Comparison of ENCODE assay signal across 8 cellular contexts in the genomic region with DNA sequence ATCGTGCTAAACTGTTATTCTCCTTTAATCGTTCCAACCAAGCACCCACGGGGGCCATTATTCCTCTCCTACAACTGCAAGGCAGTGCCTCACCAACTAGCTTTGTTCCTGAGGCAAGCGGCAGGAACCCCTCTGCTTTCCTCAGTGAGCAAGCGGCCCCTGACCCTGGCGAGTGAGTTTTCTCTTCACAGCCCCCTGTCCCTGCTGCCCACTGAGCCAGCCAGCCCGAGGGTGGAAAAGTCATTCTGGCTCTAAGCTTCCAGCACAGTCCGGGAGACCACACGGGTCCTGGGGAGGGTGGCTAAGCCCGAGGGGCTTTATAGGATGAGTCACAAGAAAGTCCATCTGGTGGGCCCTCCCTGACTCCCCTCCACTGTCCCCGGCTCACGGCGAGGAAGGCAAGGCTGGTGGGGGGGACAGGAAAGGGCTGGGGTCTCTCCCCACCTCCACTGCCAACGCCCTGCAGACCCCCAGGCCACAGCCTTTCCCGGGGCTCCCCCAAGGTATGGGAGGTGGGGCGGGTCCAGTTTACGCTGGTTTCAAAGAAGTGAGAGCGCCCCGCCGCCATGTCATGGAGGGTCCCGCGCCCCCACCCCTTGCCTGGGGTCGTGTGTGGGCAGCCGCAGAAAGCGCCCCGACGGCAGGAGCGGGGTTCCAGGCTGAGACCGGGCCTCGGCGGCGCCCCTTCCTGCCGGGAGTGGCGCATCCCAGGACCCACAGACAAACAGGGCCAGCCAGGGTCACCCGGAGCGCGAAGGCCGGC. TPM values are rescaled to one million over a fixed set of nuclear protein-coding genes. Genes with fewer than 3 reads are reported as not detected.
A peak's percentile ranks its signal among the peaks of the same experiment; 100 is the strongest.
DNase-seq lines count a peak whose midpoint lies in the region; ATAC-seq and TF ChIP-seq lines count a peak whose summit lies in the region.

No MANE protein-coding gene starts in this region.

- WGBS in psoas muscle, 3 donors = 1 to 3% (median 2%) methylated on average over 32 to 38 of the region's 38 CpGs

- ATAC-seq in psoas muscle (peak; percentile 1 to 17 (median 4)), left lobe of liver (no peak)

- H3K36me3 Mint-ChIP-seq in activated naive CD4-positive, alpha-beta T cell treated with anti-CD3 and anti-CD28 coated beads, Interleukin-2, amount 50 U/mL, for 24 hours = peaks cover 13% of the 10 kb centered on the region

- DNase-seq in activated naive CD4-positive, alpha-beta T cell (lab: John Stamatoyannopoulos, UW) = no peak
- DNase-seq in SJSA1 (ENCODE audit: low read depth in 1 of 2, low spot score in 2 of 2) (no peak), fibroblast of pulmonary artery (ENCODE audit: low read depth) (no peak), psoas muscle (peak in 1 of 2 donors; percentile 37), left lobe of liver (ENCODE audit: low spot score) (no peak), NCI-H1417 treated with DMSO at 0.1 percent for 48 hours (lab: John Stamatoyannopoulos, UW) (no peak), NCI-H1694 treated with DMSO at 0.1 percent for 48 hours (lab: John Stamatoyannopoulos, UW) (no peak)

- H3K9me3 ChIP-seq in SJSA1 (replicated peaks) (no peaks in the 10 kb centered on the region), psoas muscle (no peaks in the 10 kb centered on the region)

- H3K27me3 ChIP-seq in SJSA1 (replicated peaks) (no peaks in the 10 kb centered on the region), psoas muscle (ENCODE audit: insufficient read depth in 3 of 3, low read length in 2 of 3) (peaks cover 0 to 15% (median 0%) of the 10 kb centered on the region in 3 donors)

- H3K36me3 ChIP-seq in SJSA1 (peaks cover 30% of the 10 kb centered on the region), psoas muscle (ENCODE audit: insufficient read depth in 1 of 2, low read depth in 1 of 2) (peaks cover 0 to 34% of the 10 kb centered on the region in 2 donors)

- intact Hi-C loops in psoas muscle (cut with DNase I) = loop anchor here in 1 of 2 donors (10.0 kb wide), 1 partner anchor 144 kb away; no protein-coding TSS in a partner anchor

- H3K4me3 ChIP-seq in SJSA1 (peak overlapping the region; percentile 93), fibroblast of pulmonary artery (replicated peaks; ENCODE audit: low read depth, low read length) (peak overlapping the region; percentile 92), psoas muscle (peak overlapping the region; percentile 100)

- peaks cover 61% of the 10 kb centered on the region for H3K4me1 Mint-ChIP-seq in activated naive CD4-positive, alpha-beta T cell treated with anti-CD3 and anti-CD28 coated beads, Interleukin-2, amount 50 U/mL, for 24 hours

- H3K27ac ChIP-seq in SJSA1 (peak overlapping the region; percentile 84), psoas muscle (peak overlapping the region; percentile 92)

- peak overlapping the region; percentile 79 for H3K27ac Mint-ChIP-seq in activated naive CD4-positive, alpha-beta T cell treated with anti-CD3 and anti-CD28 coated beads, Interleukin-2, amount 50 U/mL, for 24 hours

- TF ChIP-seq CTCF in fibroblast of pulmonary artery (IDR thresholded peaks at IDR 0.05; ENCODE audit: low read length, missing control alignments) = no peak
- TF ChIP-seq CTCF in psoas muscle (IDR thresholded peaks at IDR 0.05) = no peak

- H3K9me3 Mint-ChIP-seq in activated naive CD4-positive, alpha-beta T cell treated with anti-CD3 and anti-CD28 coated beads, Interleukin-2, amount 50 U/mL, for 24 hours = no peaks in the 10 kb centered on the region

- H3K27me3 Mint-ChIP-seq in activated naive CD4-positive, alpha-beta T cell treated with anti-CD3 and anti-CD28 coated beads, Interleukin-2, amount 50 U/mL, for 24 hours = peaks cover 11% of the 10 kb centered on the region

- H3K4me3 Mint-ChIP-seq in activated naive CD4-positive, alpha-beta T cell treated with anti-CD3 and anti-CD28 coated beads, Interleukin-2, amount 50 U/mL, for 24 hours = peak overlapping the region; percentile 88

- no peaks in the 10 kb centered on the region; the same call in 1 of the 2 replicates for H3K4me1 ChIP-seq in SJSA1 (replicated peaks)
- peaks cover 19% of the 10 kb centered on the region for H3K4me1 ChIP-seq in psoas muscle

RNA-seq across cellular contexts. Expression of a gene that starts 45.0 kb away (rescaled TPM):
- total RNA-seq in SJSA1 (2014; rRNA removed; shearing (Covaris generic)) = not detected in 2 replicates
- total RNA-seq in psoas muscle = 1 to 10 TPM; 1.3 to 1.6 (median 1.5) TPM
- 1 to 10 TPM in 1 of 3 donors, under 1 TPM in 2; 0.44 to 2.3 (median 0.66) TPM for polyA plus RNA-seq in psoas muscle
- total RNA-seq in left lobe of liver = 1.5 TPM
